In the genomic region with DNA sequence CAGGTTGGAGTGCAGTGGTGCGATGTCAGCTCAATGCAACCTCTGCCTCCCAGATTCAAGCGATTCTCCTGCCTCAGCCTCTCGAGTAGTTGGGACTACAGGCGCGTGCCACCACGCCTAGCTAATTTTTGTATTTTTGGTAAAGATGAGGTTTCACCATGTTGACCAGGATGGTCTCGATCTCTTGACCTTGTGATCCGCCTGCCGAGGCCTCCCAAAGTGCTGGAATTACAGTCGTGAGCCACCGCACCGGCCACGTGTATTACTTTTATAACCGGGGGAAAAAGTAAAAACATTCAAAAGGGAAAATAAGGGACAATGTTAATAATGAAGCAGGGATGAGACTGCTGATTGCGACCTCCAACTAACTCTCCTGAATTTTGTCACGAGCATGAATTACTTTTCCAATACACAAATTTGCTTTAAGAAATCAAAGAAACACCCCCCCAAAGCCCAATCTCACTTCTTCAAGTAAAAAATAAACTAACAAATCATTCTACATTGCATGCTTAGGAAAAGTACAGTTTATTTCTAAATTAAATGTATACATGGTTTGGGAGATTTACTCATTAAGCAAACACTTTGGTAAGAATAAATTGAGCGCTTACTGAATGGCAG, we compare ENCODE assay signal across 1 cellular context.
TF ChIP-seq lines count a peak whose summit lies in the region.

No MANE protein-coding gene starts in this region.

TF ChIP-seq in K562, 482 proteins besides CTCF, POLR2A, EP300 and RAD21 (continued from another document):
- 0 out of 2 replicates have a peak, but pooled peaks have one; percentile 12 for TF ChIP-seq ZNF324 (CRISPR knock-in tag; IDR thresholded peaks at IDR 0.05)
- TF ChIP-seq, protein P1, sequence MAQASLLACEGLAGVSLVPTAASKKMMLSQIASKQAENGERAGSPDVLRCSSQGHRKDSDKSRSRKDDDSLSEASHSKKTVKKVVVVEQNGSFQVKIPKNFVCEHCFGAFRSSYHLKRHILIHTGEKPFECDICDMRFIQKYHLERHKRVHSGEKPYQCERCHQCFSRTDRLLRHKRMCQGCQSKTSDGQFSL (CRISPR knock-in tag; IDR thresholded peaks at IDR 0.05) = no peak
- TF ChIP-seq, protein P1 (tag; IDR thresholded peaks at IDR 0.05) = 0 out of 4 replicates have a peak, but pooled peaks of 1 of the 2 experiments have one; percentile 37
- TF ChIP-seq, protein P2, sequence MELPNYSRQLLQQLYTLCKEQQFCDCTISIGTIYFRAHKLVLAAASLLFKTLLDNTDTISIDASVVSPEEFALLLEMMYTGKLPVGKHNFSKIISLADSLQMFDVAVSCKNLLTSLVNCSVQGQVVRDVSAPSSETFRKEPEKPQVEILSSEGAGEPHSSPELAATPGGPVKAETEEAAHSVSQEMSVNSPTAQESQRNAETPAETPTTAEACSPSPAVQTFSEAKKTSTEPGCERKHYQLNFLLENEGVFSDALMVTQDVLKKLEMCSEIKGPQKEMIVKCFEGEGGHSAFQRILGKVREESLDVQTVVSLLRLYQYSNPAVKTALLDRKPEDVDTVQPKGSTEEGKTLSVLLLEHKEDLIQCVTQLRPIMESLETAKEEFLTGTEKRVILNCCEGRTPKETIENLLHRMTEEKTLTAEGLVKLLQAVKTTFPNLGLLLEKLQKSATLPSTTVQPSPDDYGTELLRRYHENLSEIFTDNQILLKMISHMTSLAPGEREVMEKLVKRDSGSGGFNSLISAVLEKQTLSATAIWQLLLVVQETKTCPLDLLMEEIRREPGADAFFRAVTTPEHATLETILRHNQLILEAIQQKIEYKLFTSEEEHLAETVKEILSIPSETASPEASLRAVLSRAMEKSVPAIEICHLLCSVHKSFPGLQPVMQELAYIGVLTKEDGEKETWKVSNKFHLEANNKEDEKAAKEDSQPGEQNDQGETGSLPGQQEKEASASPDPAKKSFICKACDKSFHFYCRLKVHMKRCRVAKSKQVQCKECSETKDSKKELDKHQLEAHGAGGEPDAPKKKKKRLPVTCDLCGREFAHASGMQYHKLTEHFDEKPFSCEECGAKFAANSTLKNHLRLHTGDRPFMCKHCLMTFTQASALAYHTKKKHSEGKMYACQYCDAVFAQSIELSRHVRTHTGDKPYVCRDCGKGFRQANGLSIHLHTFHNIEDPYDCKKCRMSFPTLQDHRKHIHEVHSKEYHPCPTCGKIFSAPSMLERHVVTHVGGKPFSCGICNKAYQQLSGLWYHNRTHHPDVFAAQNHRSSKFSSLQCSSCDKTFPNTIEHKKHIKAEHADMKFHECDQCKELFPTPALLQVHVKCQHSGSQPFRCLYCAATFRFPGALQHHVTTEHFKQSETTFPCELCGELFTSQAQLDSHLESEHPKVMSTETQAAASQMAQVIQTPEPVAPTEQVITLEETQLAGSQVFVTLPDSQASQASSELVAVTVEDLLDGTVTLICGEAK (IDR thresholded peaks at IDR 0.05) = peak; percentile 65
- TF ChIP-seq, protein P2 (CRISPR knock-in tag; IDR thresholded peaks at IDR 0.05) = no peak
- 0 out of 4 replicates have a peak, but pooled peaks of 1 of the 2 experiments have one; percentile 29 for TF ChIP-seq FOXA3 (CRISPR knock-in tag; conservative IDR thresholded peaks at IDR 0.05 in 1 of 2, IDR thresholded peaks at IDR 0.05 in 1 of 2)
- TF ChIP-seq, protein P3, sequence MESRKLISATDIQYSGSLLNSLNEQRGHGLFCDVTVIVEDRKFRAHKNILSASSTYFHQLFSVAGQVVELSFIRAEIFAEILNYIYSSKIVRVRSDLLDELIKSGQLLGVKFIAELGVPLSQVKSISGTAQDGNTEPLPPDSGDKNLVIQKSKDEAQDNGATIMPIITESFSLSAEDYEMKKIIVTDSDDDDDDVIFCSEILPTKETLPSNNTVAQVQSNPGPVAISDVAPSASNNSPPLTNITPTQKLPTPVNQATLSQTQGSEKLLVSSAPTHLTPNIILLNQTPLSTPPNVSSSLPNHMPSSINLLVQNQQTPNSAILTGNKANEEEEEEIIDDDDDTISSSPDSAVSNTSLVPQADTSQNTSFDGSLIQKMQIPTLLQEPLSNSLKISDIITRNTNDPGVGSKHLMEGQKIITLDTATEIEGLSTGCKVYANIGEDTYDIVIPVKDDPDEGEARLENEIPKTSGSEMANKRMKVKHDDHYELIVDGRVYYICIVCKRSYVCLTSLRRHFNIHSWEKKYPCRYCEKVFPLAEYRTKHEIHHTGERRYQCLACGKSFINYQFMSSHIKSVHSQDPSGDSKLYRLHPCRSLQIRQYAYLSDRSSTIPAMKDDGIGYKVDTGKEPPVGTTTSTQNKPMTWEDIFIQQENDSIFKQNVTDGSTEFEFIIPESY (CRISPR knock-in tag; IDR thresholded peaks at IDR 0.05) = 0 out of 2 replicates have a peak, but pooled peaks have one; percentile 2
- TF ChIP-seq POLR2B (IDR thresholded peaks at IDR 0.05; ENCODE audit: low read depth, partially characterized antibody) = no peak
- TF ChIP-seq MAFF (IDR thresholded peaks at IDR 0.05; ENCODE audit: low read length) = no peak
- 0 out of 2 replicates have a peak, but pooled peaks have one; percentile 17 for TF ChIP-seq NFIX (CRISPR knock-in tag; IDR thresholded peaks at IDR 0.05; ENCODE audit: low read depth)
- TF ChIP-seq SMARCC2 (IDR thresholded peaks at IDR 0.05; ENCODE audit: low read depth) = peak; percentile 53; the same call in 1 of the 2 replicates
- TF ChIP-seq CEBPG (CRISPR knock-in tag; IDR thresholded peaks at IDR 0.05) = no peak
- peak in 1 of 2 experiments; percentile 24; a peak in 1 of 4 replicates for TF ChIP-seq CEBPG (tag; conservative IDR thresholded peaks at IDR 0.05 in 1 of 2, IDR thresholded peaks at IDR 0.05 in 1 of 2)
- TF ChIP-seq DACH1 (IDR thresholded peaks at IDR 0.05; ENCODE audit: partially characterized antibody) = no peak
- no peak for TF ChIP-seq ZNF76 (CRISPR knock-in tag; IDR thresholded peaks at IDR 0.05; ENCODE audit: borderline replicate concordance)
- 0 out of 2 replicates have a peak, but pooled peaks have one; percentile 6 for TF ChIP-seq MTA3 (IDR thresholded peaks at IDR 0.05; ENCODE audit: borderline replicate concordance)
- no peak for TF ChIP-seq NRF1 (conservative IDR thresholded peaks at IDR 0.05 in 1 of 2, IDR thresholded peaks at IDR 0.05 in 1 of 2)
- TF ChIP-seq SMARCA5 (IDR thresholded peaks at IDR 0.05) = no peak
- TF ChIP-seq, protein P4, sequence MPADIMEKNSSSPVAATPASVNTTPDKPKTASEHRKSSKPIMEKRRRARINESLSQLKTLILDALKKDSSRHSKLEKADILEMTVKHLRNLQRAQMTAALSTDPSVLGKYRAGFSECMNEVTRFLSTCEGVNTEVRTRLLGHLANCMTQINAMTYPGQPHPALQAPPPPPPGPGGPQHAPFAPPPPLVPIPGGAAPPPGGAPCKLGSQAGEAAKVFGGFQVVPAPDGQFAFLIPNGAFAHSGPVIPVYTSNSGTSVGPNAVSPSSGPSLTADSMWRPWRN (IDR thresholded peaks at IDR 0.05; ENCODE audit: low read depth) = peak; percentile 12; the same call in 1 of the 2 replicates
- TF ChIP-seq ZNF24 (IDR thresholded peaks at IDR 0.05) = no peak
- 0 out of 2 replicates have a peak, but pooled peaks have one; percentile 7 for TF ChIP-seq SMAD4 (CRISPR knock-in tag; conservative IDR thresholded peaks at IDR 0.05)
- no peak for TF ChIP-seq RBM34 (IDR thresholded peaks at IDR 0.05; ENCODE audit: borderline replicate concordance, insufficient read depth, low read length)
